ENCODE assay signal across 1 cellular context in the genomic region with DNA sequence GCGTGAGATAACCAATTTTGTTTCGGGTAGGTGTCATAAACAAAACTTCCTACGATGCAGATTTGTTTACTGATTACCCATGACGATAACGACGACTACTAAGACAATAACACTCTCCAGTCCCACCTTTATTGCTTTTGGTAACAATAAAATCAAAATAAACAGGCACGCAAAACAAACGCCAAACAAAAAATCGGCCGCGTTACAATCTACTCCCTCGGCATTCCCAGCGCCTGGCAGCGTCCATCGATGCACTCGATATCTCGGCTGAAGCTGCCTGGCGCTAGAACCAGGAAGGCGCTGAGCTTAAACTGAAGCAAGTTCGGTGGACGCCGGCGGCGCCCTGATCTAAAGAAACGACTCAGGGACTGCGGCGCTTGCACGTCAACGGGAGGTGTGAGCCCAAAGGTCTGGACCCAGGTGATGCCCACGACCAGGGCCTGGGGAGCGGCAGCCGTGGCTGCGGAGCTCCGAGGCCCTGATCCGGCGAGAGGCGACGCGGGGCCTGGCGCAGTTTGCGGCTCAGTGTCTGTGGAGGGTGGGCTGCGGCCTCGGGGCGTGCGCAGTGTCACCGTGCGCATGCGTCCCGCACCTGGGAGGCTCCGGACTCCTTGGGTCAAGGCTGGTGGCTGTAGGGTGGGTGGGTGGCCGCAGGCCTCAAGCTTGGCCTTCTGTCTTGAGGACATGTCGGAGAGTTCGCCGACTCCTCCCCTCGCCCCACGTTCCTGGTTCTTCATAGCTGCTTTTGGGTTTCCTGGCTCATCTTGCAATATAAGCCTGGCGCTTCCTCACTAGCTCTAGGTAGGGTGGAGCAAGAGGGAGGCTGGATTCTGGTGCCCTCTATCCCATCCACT.
TF ChIP-seq lines count a peak whose summit lies in the region.

A gene with protein sequence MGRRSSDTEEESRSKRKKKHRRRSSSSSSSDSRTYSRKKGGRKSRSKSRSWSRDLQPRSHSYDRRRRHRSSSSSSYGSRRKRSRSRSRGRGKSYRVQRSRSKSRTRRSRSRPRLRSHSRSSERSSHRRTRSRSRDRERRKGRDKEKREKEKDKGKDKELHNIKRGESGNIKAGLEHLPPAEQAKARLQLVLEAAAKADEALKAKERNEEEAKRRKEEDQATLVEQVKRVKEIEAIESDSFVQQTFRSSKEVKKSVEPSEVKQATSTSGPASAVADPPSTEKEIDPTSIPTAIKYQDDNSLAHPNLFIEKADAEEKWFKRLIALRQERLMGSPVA (plus strand): TSS at position 286 of the 854 bp plus-strand sequence. CDS start 12,016 bp downstream, outside the sequence.

TF ChIP-seq in GM12878, 131 proteins besides CTCF, POLR2A, EP300 and RAD21 (continued from another document):
- peak; percentile 92 for TF ChIP-seq YY1 (IDR thresholded peaks at IDR 0.05; ENCODE audit: low read depth, low read length)
- TF ChIP-seq, protein P1, sequence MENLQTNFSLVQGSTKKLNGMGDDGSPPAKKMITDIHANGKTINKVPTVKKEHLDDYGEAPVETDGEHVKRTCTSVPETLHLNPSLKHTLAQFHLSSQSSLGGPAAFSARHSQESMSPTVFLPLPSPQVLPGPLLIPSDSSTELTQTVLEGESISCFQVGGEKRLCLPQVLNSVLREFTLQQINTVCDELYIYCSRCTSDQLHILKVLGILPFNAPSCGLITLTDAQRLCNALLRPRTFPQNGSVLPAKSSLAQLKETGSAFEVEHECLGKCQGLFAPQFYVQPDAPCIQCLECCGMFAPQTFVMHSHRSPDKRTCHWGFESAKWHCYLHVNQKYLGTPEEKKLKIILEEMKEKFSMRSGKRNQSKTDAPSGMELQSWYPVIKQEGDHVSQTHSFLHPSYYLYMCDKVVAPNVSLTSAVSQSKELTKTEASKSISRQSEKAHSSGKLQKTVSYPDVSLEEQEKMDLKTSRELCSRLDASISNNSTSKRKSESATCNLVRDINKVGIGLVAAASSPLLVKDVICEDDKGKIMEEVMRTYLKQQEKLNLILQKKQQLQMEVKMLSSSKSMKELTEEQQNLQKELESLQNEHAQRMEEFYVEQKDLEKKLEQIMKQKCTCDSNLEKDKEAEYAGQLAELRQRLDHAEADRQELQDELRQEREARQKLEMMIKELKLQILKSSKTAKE (IDR thresholded peaks at IDR 0.05; ENCODE audit: low read depth, poor library complexity, severe bottlenecking): peak; percentile 50
- no peak for TF ChIP-seq KAT2A (conservative IDR thresholded peaks at IDR 0.05; ENCODE audit: control insufficient read depth, low read depth, low read length)
- TF ChIP-seq, protein P2, sequence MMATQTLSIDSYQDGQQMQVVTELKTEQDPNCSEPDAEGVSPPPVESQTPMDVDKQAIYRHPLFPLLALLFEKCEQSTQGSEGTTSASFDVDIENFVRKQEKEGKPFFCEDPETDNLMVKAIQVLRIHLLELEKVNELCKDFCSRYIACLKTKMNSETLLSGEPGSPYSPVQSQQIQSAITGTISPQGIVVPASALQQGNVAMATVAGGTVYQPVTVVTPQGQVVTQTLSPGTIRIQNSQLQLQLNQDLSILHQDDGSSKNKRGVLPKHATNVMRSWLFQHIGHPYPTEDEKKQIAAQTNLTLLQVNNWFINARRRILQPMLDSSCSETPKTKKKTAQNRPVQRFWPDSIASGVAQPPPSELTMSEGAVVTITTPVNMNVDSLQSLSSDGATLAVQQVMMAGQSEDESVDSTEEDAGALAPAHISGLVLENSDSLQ (IDR thresholded peaks at IDR 0.05): peak; percentile 9; the same call in 1 of the 2 replicates
- TF ChIP-seq TCF3 (IDR thresholded peaks at IDR 0.05; ENCODE audit: borderline replicate concordance, insufficient read depth, low read depth, low read length): no peak
- peak; percentile 74; the same call in 1 of the 2 replicates for TF ChIP-seq SMARCA5 (IDR thresholded peaks at IDR 0.05)
- no peak for TF ChIP-seq ZNF622 (IDR thresholded peaks at IDR 0.05)
- TF ChIP-seq MXI1 (IDR thresholded peaks at IDR 0.05; ENCODE audit: low read depth, low read length): peak; percentile 77; the same call in 1 of the 2 replicates
- peak; percentile 68 for TF ChIP-seq DPF2 (IDR thresholded peaks at IDR 0.05)
- no peak for TF ChIP-seq HDGF (IDR thresholded peaks at IDR 0.05)
- no peak; the same call in 1 of the 2 replicates for TF ChIP-seq IRF4 (IDR thresholded peaks at IDR 0.05; ENCODE audit: low read depth, low read length)
- peak; percentile 70 for TF ChIP-seq POLR2AphosphoS5 (IDR thresholded peaks at IDR 0.05; ENCODE audit: low read length)
- peak; percentile 81 for TF ChIP-seq CBX5 (IDR thresholded peaks at IDR 0.05; ENCODE audit: low read depth)
- TF ChIP-seq NRF1 (conservative IDR thresholded peaks at IDR 0.05; ENCODE audit: low read depth, low read length): peak; percentile 72
- TF ChIP-seq SIX5 (IDR thresholded peaks at IDR 0.05; ENCODE audit: low read depth, low read length, severe bottlenecking): no peak
- TF ChIP-seq, protein P3, sequence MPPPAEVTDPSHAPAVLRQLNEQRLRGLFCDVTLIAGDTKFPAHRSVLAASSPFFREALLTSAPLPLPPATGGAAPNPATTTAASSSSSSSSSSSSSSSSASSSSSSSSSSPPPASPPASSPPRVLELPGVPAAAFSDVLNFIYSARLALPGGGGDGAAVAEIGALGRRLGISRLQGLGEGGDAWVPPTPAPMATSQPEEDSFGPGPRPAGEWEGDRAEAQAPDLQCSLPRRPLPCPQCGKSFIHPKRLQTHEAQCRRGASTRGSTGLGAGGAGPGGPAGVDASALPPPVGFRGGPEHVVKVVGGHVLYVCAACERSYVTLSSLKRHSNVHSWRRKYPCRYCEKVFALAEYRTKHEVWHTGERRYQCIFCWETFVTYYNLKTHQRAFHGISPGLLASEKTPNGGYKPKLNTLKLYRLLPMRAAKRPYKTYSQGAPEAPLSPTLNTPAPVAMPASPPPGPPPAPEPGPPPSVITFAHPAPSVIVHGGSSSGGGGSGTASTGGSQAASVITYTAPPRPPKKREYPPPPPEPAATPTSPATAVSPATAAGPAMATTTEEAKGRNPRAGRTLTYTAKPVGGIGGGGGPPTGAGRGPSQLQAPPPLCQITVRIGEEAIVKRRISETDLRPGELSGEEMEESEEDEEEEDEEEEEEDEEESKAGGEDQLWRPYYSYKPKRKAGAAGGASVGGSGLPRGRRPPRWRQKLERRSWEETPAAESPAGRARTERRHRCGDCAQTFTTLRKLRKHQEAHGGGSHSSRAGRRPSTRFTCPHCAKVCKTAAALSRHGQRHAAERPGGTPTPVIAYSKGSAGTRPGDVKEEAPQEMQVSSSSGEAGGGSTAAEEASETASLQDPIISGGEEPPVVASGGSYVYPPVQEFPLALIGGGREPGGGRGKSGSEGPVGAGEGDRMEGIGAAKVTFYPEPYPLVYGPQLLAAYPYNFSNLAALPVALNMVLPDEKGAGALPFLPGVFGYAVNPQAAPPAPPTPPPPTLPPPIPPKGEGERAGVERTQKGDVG (CRISPR knock-in tag; IDR thresholded peaks at IDR 0.05): no peak
- peak; percentile 77 for TF ChIP-seq RAD51 (IDR thresholded peaks at IDR 0.05)
- 0 out of 2 replicates have a peak, but pooled peaks have one; percentile 36 for TF ChIP-seq RUNX3 (IDR thresholded peaks at IDR 0.05; ENCODE audit: low read length)
- TF ChIP-seq NFYA (IDR thresholded peaks at IDR 0.05; ENCODE audit: borderline replicate concordance, low read depth, low read length): no peak
- TF ChIP-seq, protein P4, sequence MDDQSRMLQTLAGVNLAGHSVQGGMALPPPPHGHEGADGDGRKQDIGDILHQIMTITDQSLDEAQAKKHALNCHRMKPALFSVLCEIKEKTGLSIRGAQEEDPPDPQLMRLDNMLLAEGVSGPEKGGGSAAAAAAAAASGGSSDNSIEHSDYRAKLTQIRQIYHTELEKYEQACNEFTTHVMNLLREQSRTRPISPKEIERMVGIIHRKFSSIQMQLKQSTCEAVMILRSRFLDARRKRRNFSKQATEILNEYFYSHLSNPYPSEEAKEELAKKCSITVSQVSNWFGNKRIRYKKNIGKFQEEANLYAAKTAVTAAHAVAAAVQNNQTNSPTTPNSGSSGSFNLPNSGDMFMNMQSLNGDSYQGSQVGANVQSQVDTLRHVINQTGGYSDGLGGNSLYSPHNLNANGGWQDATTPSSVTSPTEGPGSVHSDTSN (IDR thresholded peaks at IDR 0.05; ENCODE audit: insufficient replicate concordance, low read depth, low read length): no peak
- peak; percentile 71; the same call in 1 of the 3 replicates for TF ChIP-seq POU2F2 (IDR thresholded peaks at IDR 0.05; ENCODE audit: borderline replicate concordance, low read depth, low read length)
- TF ChIP-seq SMAD5 (IDR thresholded peaks at IDR 0.05; ENCODE audit: low read depth): no peak
- TF ChIP-seq, protein P5, sequence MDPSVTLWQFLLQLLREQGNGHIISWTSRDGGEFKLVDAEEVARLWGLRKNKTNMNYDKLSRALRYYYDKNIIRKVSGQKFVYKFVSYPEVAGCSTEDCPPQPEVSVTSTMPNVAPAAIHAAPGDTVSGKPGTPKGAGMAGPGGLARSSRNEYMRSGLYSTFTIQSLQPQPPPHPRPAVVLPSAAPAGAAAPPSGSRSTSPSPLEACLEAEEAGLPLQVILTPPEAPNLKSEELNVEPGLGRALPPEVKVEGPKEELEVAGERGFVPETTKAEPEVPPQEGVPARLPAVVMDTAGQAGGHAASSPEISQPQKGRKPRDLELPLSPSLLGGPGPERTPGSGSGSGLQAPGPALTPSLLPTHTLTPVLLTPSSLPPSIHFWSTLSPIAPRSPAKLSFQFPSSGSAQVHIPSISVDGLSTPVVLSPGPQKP (IDR thresholded peaks at IDR 0.05; ENCODE audit: low read depth, low read length): no peak
- no peak for TF ChIP-seq WRNIP1 (IDR thresholded peaks at IDR 0.05; ENCODE audit: borderline replicate concordance, low read depth, low read length)
- no peak for TF ChIP-seq JUND (IDR thresholded peaks at IDR 0.05; ENCODE audit: low read depth, low read length)
- TF ChIP-seq FOXK2 (IDR thresholded peaks at IDR 0.05): peak; percentile 84
- TF ChIP-seq ATF7 (IDR thresholded peaks at IDR 0.05; ENCODE audit: low read depth): peak; percentile 65
- no peak for TF ChIP-seq CBFB (IDR thresholded peaks at IDR 0.05; ENCODE audit: low read depth)
- no peak; the same call in 1 of the 2 replicates for TF ChIP-seq STAT1 (conservative IDR thresholded peaks at IDR 0.05)
- TF ChIP-seq BACH1 (IDR thresholded peaks at IDR 0.05; ENCODE audit: borderline replicate concordance): peak; percentile 42; the same call in 1 of the 2 replicates
- TF ChIP-seq SREBF2 (IDR thresholded peaks at IDR 0.05; ENCODE audit: low read length): no peak
- TF ChIP-seq LARP7 (IDR thresholded peaks at IDR 0.05): peak; percentile 90; the same call in 1 of the 2 replicates
- peak; percentile 80 for TF ChIP-seq FOXM1 (IDR thresholded peaks at IDR 0.05; ENCODE audit: low read depth, low read length)
- TF ChIP-seq, protein P6, sequence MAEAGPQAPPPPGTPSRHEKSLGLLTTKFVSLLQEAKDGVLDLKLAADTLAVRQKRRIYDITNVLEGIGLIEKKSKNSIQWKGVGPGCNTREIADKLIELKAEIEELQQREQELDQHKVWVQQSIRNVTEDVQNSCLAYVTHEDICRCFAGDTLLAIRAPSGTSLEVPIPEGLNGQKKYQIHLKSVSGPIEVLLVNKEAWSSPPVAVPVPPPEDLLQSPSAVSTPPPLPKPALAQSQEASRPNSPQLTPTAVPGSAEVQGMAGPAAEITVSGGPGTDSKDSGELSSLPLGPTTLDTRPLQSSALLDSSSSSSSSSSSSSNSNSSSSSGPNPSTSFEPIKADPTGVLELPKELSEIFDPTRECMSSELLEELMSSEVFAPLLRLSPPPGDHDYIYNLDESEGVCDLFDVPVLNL (IDR thresholded peaks at IDR 0.05; ENCODE audit: low read depth, low read length): peak; percentile 91
- TF ChIP-seq MTA3 (IDR thresholded peaks at IDR 0.05; ENCODE audit: borderline replicate concordance, low read length): no peak
- peak; percentile 50; the same call in 1 of the 2 replicates for TF ChIP-seq BMI1 (IDR thresholded peaks at IDR 0.05; ENCODE audit: borderline replicate concordance)
- peak; percentile 53; the same call in 1 of the 2 replicates for TF ChIP-seq NR2F1 (conservative IDR thresholded peaks at IDR 0.05)
- peak; percentile 72 for TF ChIP-seq SP1 (IDR thresholded peaks at IDR 0.05; ENCODE audit: low read depth, low read length)
